In the genomic region with DNA sequence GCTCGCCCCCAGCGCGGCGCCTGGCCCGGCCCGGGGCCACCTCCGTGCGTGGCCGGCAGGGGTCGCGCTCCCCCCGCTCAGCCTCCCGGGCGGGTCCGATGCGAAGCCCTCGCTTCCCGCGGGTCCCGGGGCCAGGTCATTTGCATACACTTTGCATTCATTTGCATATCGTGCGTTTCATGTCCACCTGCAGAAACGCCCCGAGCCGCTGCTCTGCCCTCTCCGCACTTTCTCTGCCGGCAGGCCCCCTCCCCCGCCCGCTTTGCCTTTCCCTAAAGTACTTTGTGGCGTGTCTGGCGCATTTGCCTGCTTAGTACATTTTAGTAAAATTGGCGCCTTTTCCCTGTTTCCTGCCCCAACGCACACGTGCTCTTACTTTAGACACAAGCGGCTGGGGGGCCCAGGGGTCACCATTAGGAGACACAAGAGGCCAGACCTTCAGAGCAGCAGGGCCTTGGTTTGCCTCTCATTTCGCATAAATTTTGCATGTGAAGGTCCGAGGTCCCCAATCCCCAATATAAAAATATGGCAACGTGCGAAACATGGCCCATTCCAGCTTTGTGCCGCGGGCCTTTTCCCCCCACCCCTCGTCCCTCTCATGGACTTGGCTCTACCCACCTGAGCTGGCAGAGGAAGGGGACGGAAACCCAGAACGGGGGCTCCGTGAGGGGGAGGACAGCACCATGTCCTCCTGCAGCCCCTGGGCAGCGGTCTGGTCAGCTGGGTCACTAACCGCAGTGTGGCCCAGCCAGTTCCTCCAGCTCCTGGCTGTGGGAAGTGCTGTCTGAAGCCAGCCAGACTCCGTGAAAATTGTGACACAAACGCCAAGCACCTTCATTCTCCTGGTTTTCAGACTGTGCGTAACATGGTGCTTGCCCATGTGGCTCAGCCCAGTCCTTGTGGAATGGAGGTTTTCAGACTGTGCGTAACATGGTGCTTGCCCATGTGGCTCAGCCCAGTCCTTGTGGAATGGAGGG, we compare ENCODE assay signal across 1 cellular context.
TF ChIP-seq lines count a peak whose summit lies in the region.

No MANE protein-coding gene starts in this region.

TF ChIP-seq in GM23338, 12 proteins besides CTCF, POLR2A, EP300 and RAD21:
- TF ChIP-seq, protein P1, sequence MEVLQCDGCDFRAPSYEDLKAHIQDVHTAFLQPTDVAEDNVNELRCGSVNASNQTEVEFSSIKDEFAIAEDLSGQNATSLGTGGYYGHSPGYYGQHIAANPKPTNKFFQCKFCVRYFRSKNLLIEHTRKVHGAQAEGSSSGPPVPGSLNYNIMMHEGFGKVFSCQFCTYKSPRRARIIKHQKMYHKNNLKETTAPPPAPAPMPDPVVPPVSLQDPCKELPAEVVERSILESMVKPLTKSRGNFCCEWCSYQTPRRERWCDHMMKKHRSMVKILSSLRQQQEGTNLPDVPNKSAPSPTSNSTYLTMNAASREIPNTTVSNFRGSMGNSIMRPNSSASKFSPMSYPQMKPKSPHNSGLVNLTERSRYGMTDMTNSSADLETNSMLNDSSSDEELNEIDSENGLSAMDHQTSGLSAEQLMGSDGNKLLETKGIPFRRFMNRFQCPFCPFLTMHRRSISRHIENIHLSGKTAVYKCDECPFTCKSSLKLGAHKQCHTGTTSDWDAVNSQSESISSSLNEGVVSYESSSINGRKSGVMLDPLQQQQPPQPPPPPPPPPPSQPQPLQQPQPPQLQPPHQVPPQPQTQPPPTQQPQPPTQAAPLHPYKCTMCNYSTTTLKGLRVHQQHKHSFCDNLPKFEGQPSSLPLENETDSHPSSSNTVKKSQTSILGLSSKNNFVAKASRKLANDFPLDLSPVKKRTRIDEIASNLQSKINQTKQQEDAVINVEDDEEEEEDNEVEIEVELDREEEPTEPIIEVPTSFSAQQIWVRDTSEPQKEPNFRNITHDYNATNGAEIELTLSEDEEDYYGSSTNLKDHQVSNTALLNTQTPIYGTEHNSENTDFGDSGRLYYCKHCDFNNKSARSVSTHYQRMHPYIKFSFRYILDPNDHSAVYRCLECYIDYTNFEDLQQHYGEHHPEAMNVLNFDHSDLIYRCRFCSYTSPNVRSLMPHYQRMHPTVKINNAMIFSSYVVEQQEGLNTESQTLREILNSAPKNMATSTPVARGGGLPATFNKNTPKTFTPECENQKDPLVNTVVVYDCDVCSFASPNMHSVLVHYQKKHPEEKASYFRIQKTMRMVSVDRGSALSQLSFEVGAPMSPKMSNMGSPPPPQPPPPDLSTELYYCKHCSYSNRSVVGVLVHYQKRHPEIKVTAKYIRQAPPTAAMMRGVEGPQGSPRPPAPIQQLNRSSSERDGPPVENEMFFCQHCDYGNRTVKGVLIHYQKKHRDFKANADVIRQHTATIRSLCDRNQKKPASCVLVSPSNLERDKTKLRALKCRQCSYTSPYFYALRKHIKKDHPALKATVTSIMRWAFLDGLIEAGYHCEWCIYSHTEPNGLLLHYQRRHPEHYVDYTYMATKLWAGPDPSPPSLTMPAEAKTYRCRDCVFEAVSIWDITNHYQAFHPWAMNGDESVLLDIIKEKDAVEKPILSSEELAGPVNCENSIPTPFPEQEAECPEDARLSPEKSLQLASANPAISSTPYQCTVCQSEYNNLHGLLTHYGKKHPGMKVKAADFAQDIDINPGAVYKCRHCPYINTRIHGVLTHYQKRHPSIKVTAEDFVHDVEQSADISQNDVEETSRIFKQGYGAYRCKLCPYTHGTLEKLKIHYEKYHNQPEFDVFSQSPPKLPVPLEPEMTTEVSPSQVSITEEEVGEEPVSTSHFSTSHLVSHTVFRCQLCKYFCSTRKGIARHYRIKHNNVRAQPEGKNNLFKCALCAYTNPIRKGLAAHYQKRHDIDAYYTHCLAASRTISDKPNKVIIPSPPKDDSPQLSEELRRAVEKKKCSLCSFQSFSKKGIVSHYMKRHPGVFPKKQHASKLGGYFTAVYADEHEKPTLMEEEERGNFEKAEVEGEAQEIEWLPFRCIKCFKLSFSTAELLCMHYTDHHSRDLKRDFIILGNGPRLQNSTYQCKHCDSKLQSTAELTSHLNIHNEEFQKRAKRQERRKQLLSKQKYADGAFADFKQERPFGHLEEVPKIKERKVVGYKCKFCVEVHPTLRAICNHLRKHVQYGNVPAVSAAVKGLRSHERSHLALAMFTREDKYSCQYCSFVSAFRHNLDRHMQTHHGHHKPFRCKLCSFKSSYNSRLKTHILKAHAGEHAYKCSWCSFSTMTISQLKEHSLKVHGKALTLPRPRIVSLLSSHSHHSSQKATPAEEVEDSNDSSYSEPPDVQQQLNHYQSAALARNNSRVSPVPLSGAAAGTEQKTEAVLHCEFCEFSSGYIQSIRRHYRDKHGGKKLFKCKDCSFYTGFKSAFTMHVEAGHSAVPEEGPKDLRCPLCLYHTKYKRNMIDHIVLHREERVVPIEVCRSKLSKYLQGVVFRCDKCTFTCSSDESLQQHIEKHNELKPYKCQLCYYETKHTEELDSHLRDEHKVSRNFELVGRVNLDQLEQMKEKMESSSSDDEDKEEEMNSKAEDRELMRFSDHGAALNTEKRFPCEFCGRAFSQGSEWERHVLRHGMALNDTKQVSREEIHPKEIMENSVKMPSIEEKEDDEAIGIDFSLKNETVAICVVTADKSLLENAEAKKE (CRISPR knock-in tag; IDR thresholded peaks at IDR 0.05): no peak
- TF ChIP-seq CREB1 (CRISPR knock-in tag; IDR thresholded peaks at IDR 0.05; ENCODE audit: low read depth) (no peak), EZH2 (IDR thresholded peaks at IDR 0.05; ENCODE audit: low read depth, unreplicated experiment) (no peak), ZNF331 (CRISPR knock-in tag; IDR thresholded peaks at IDR 0.05; ENCODE audit: low read depth) (no peak), STAT1 (IDR thresholded peaks at IDR 0.05; ENCODE audit: unreplicated experiment) (no peak), ZNF114 (CRISPR knock-in tag; IDR thresholded peaks at IDR 0.05) (no peak), NANOG (IDR thresholded peaks at IDR 0.05; ENCODE audit: borderline replicate concordance) (no peak), POLR2AphosphoS5 (IDR thresholded peaks at IDR 0.05; ENCODE audit: low read depth) (no peak), JUNB (IDR thresholded peaks at IDR 0.05; ENCODE audit: unreplicated experiment) (no peak), EZH2phosphoT487 (IDR thresholded peaks at IDR 0.05; ENCODE audit: unreplicated experiment) (no peak)
- TF ChIP-seq, protein P2, sequence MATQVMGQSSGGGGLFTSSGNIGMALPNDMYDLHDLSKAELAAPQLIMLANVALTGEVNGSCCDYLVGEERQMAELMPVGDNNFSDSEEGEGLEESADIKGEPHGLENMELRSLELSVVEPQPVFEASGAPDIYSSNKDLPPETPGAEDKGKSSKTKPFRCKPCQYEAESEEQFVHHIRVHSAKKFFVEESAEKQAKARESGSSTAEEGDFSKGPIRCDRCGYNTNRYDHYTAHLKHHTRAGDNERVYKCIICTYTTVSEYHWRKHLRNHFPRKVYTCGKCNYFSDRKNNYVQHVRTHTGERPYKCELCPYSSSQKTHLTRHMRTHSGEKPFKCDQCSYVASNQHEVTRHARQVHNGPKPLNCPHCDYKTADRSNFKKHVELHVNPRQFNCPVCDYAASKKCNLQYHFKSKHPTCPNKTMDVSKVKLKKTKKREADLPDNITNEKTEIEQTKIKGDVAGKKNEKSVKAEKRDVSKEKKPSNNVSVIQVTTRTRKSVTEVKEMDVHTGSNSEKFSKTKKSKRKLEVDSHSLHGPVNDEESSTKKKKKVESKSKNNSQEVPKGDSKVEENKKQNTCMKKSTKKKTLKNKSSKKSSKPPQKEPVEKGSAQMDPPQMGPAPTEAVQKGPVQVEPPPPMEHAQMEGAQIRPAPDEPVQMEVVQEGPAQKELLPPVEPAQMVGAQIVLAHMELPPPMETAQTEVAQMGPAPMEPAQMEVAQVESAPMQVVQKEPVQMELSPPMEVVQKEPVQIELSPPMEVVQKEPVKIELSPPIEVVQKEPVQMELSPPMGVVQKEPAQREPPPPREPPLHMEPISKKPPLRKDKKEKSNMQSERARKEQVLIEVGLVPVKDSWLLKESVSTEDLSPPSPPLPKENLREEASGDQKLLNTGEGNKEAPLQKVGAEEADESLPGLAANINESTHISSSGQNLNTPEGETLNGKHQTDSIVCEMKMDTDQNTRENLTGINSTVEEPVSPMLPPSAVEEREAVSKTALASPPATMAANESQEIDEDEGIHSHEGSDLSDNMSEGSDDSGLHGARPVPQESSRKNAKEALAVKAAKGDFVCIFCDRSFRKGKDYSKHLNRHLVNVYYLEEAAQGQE (IDR thresholded peaks at IDR 0.05; ENCODE audit: unreplicated experiment): no peak
